ENCODE assay signal across 28 cellular contexts in genomic region chr9:11549311-11549794, GRCh38.
"Had no signal": no experiment of that assay in that cellular context is flagged by ENCODE, and none has a peak within 500 bp of the region (broad histone marks: within the 10 kb centered on the region; RNA-seq: fewer than 3 reads in every experiment).

No MANE protein-coding gene starts in this region.

- H3K9me3 Mint-ChIP-seq: mesothelial cell of epicardium, nephron progenitor cell, neural progenitor cell had no signal

- FAIRE-seq: keratinocyte, urothelium cell line had no signal

- H3K4me3 ChIP-seq: heart left ventricle, left lung, lung, neural progenitor cell, ovary, right atrium auricular region, right lobe of liver, skin epidermis, stomach, testis, thyroid gland, transverse colon, upper lobe of left lung had no signal

- H3K4me1 Mint-ChIP-seq: mesothelial cell of epicardium; naive B cell; natural killer cell; nephron progenitor cell; neural progenitor cell; stimulated activated naive B cell treated with anti-CD40 and anti-IgM and Interleukin-4, amounts not matched to agents 10 μg/mL and 1 μg/mL and 100 μg/mL, for 72 hours had no signal

- H3K36me3 Mint-ChIP-seq: mesothelial cell of epicardium; naive B cell; natural killer cell; neural progenitor cell; stimulated activated naive B cell treated with anti-CD40 and anti-IgM and Interleukin-4, amounts not matched to agents 10 μg/mL and 1 μg/mL and 100 μg/mL, for 72 hours had no signal

- ATAC-seq: heart left ventricle; left colon; left lung; natural killer cell; stimulated activated naive CD8-positive, alpha-beta T cell treated with anti-CD3 and anti-CD28 coated beads, Interleukin-15, Interleukin-2, amounts not matched to agents 100 U/mL and 50 U/mL, for 24 hours had no signal

- H3K36me3 ChIP-seq: heart left ventricle, left lung, neural progenitor cell, ovary, right atrium auricular region, right lobe of liver, stomach, thyroid gland, transverse colon, upper lobe of left lung had no signal

- H3K27ac ChIP-seq: heart left ventricle, left lung, neural progenitor cell, ovary, right atrium auricular region, right lobe of liver, stomach, testis, thyroid gland, transverse colon, upper lobe of left lung had no signal

- H3K27me3 ChIP-seq: heart left ventricle, left lung, neural progenitor cell, ovary, right atrium auricular region, right lobe of liver, stomach, testis, thyroid gland, transverse colon, upper lobe of left lung had no signal

- H3K4me1 ChIP-seq: heart left ventricle, left lung, neural progenitor cell, right atrium auricular region, right lobe of liver, stomach, testis, thyroid gland, transverse colon, upper lobe of left lung had no signal

- H3K4me3 Mint-ChIP-seq: mesothelial cell of epicardium; naive B cell; natural killer cell; nephron progenitor cell; neural progenitor cell; stimulated activated naive B cell treated with anti-CD40 and anti-IgM and Interleukin-4, amounts not matched to agents 10 μg/mL and 1 μg/mL and 100 μg/mL, for 72 hours had no signal

- DNase-seq: glutamatergic neuron; heart left ventricle; hypothalamus; left colon; mesendoderm; naive B cell; natural killer cell; nephron progenitor cell; ovary; right lobe of liver; stimulated activated CD4-positive, alpha-beta T cell treated with anti-CD3 and anti-CD28 coated beads, Interleukin-4, amount 100 ng/mL, for 24 hours; stimulated activated CD8-positive, alpha-beta memory T cell treated with anti-CD3 and anti-CD28 coated beads, Interleukin-4, amount 100 ng/mL, for 48 hours; stimulated activated naive B cell treated with anti-CD40 and anti-IgM and Interleukin-4, amounts not matched to agents 10 μg/mL and 1 μg/mL and 100 μg/mL, for 72 hours; stimulated activated naive CD8-positive, alpha-beta T cell treated with anti-CD3 and anti-CD28 coated beads, Interleukin-15, Interleukin-2, amounts not matched to agents 100 U/mL and 50 U/mL, for 24 hours; stomach; testis; thyroid gland; transverse colon had no signal

- H3K9ac ChIP-seq: neural progenitor cell had no signal

- H3K27ac Mint-ChIP-seq: mesothelial cell of epicardium; naive B cell; natural killer cell; nephron progenitor cell; neural progenitor cell; progenitor cell of endocrine pancreas; stimulated activated naive B cell treated with anti-CD40 and anti-IgM and Interleukin-4, amounts not matched to agents 10 μg/mL and 1 μg/mL and 100 μg/mL, for 72 hours had no signal

- H3K9me3 ChIP-seq: ovary, right atrium auricular region, right lobe of liver, testis, thyroid gland, transverse colon, upper lobe of left lung had no signal

- H3K27me3 Mint-ChIP-seq: naive B cell; progenitor cell of endocrine pancreas; stimulated activated naive B cell treated with anti-CD40 and anti-IgM and Interleukin-4, amounts not matched to agents 10 μg/mL and 1 μg/mL and 100 μg/mL, for 72 hours had no signal
